7 cellular contexts compared by ENCODE assay signal in genomic region chr1:204505674-204506073, GRCh38. TPM values are rescaled to one million over a fixed set of nuclear protein-coding genes. Genes with fewer than 3 reads are reported as not detected.
A peak's percentile ranks its signal among the peaks of the same experiment; 100 is the strongest.
DNase-seq lines count a peak whose midpoint lies in the region; ATAC-seq, FAIRE-seq and TF ChIP-seq lines count a peak whose summit lies in the region.

No MANE protein-coding gene starts in this region.

- H3K36me3 ChIP-seq in hepatocyte (replicated peaks; ENCODE audit: insufficient read depth, low read depth): no peaks in the 10 kb centered on the region

- DNase-seq in HFFc6 (no peak), hepatocyte (ENCODE audit: low spot score) (no peak), NOMO-1 (lab: John Stamatoyannopoulos, UW; ENCODE audit: unreplicated experiment in 2 of 2) (no peak), HTR-8/SVneo (ENCODE audit: insufficient read length, low spot score) (no peak)

- no peaks in the 10 kb centered on the region for H3K27me3 ChIP-seq in hepatocyte

- H3K9me2 ChIP-seq in hepatocyte (replicated peaks; ENCODE audit: insufficient read depth): no peaks in the 10 kb centered on the region

- H3K4me1 ChIP-seq in hepatocyte (ENCODE audit: insufficient read depth): no peaks in the 10 kb centered on the region

- peak overlapping the region; percentile 71 for H3K4me2 ChIP-seq in hepatocyte

- peak overlapping the region; percentile 72 for H2AFZ ChIP-seq in hepatocyte

- no peaks in the 10 kb centered on the region for H3K79me2 ChIP-seq in hepatocyte

- H3K27ac Mint-ChIP-seq in HFFc6: peak overlapping the region; percentile 79; the same call in 1 of the 2 replicates
- peak overlapping the region; percentile 98 for H3K27ac Mint-ChIP-seq in stimulated activated memory B cell treated with anti-CD40 and anti-IgM and Interleukin-4, amounts not matched to agents 10 μg/mL and 1 μg/mL and 100 μg/mL, for 72 hours

- no peaks in the 10 kb centered on the region for H3K36me3 Mint-ChIP-seq in HFFc6 (ENCODE audit: low read depth)
- H3K36me3 Mint-ChIP-seq in stimulated activated memory B cell treated with anti-CD40 and anti-IgM and Interleukin-4, amounts not matched to agents 10 μg/mL and 1 μg/mL and 100 μg/mL, for 72 hours: no peaks in the 10 kb centered on the region

- H3K27ac ChIP-seq in VCaP (peak overlapping the region; percentile 92), hepatocyte (peak overlapping the region; percentile 73)

- no peak for ATAC-seq in stimulated activated memory B cell treated with anti-CD40 and anti-IgM and Interleukin-4, amounts not matched to agents 10 μg/mL and 1 μg/mL and 100 μg/mL, for 72 hours
- ATAC-seq in GM18520 (IDR thresholded peaks at IDR 0.05; ENCODE audit: unreplicated experiment): no peak

- no peak for FAIRE-seq in HTR-8/SVneo (lab: Jason Lieb, UNC)

- peaks cover 8% of the 10 kb centered on the region; the same call in 1 of the 2 replicates for H3K9me3 Mint-ChIP-seq in HFFc6
- no peaks in the 10 kb centered on the region for H3K9me3 Mint-ChIP-seq in stimulated activated memory B cell treated with anti-CD40 and anti-IgM and Interleukin-4, amounts not matched to agents 10 μg/mL and 1 μg/mL and 100 μg/mL, for 72 hours

- peak overlapping the region; percentile 27 for H3K4me3 ChIP-seq in hepatocyte

- H4K20me1 ChIP-seq in hepatocyte (ENCODE audit: insufficient read depth, poor library complexity, severe bottlenecking): no peaks in the 10 kb centered on the region

- peaks cover 34% of the 10 kb centered on the region for H3K4me1 Mint-ChIP-seq in HFFc6 (ENCODE audit: low read depth)
- peaks cover 41% of the 10 kb centered on the region for H3K4me1 Mint-ChIP-seq in stimulated activated memory B cell treated with anti-CD40 and anti-IgM and Interleukin-4, amounts not matched to agents 10 μg/mL and 1 μg/mL and 100 μg/mL, for 72 hours

- peaks cover 12% of the 10 kb centered on the region for H3K27me3 Mint-ChIP-seq in HFFc6 (ENCODE audit: insufficient read depth)
- peaks cover 9% of the 10 kb centered on the region for H3K27me3 Mint-ChIP-seq in stimulated activated memory B cell treated with anti-CD40 and anti-IgM and Interleukin-4, amounts not matched to agents 10 μg/mL and 1 μg/mL and 100 μg/mL, for 72 hours

- peak overlapping the region; percentile 95 for H3K4me3 Mint-ChIP-seq in HFFc6
- H3K4me3 Mint-ChIP-seq in stimulated activated memory B cell treated with anti-CD40 and anti-IgM and Interleukin-4, amounts not matched to agents 10 μg/mL and 1 μg/mL and 100 μg/mL, for 72 hours: peak overlapping the region; percentile 83

- H3K9me3 ChIP-seq in hepatocyte (ENCODE audit: low read depth): no peaks in the 10 kb centered on the region

- no peak for TF ChIP-seq CTCF in HFFc6 (IDR thresholded peaks at IDR 0.05)
- TF ChIP-seq CTCF in VCaP (conservative IDR thresholded peaks at IDR 0.05): no peak
- no peak for TF ChIP-seq CTCF in hepatocyte (IDR thresholded peaks at IDR 0.05; ENCODE audit: poor library complexity)

RNA-seq across cellular contexts. Expression of gene MDM4, which starts 10.5 kb away (rescaled TPM):
- total RNA-seq in HFFc6 (2021; fragmentation: NEBNext Ultra II Directional; extraction: Animal tissue kit (Norgen Biotek cat#: 25700)): 10 to 100 TPM; 21.9 to 28.1 (median 22.7) TPM
- 42.3 and 47.8 TPM in 2 replicates for total RNA-seq in hepatocyte
- polyA plus RNA-seq in hepatocyte: 15.4 and 22.5 TPM in 2 replicates

RNA-seq across cellular contexts. Expression of gene PIK3C2B, which starts 11.1 kb away (rescaled TPM):
- 1 to 10 TPM; 1.6 to 3.2 (median 2.0) TPM for total RNA-seq in HFFc6 (2021; fragmentation: NEBNext Ultra II Directional; extraction: Animal tissue kit (Norgen Biotek cat#: 25700))
- total RNA-seq in hepatocyte: 19.7 and 26.0 TPM in 2 replicates
- polyA plus RNA-seq in hepatocyte: 15.5 and 18.8 TPM in 2 replicates
